Comparison of ENCODE assay signal across 16 cellular contexts in genomic region chr10:71940752-71941151, GRCh38. TPM values are rescaled to one million over a fixed set of nuclear protein-coding genes. Genes with fewer than 3 reads are reported as not detected.
DNase-seq lines count a peak whose midpoint lies in the region; ATAC-seq and TF ChIP-seq lines count a peak whose summit lies in the region.
"Had no signal": no experiment of that assay in that cellular context is flagged by ENCODE, and none has a peak within 500 bp of the region (broad histone marks: within the 10 kb centered on the region; RNA-seq: fewer than 3 reads in every experiment).

No MANE protein-coding gene starts in this region.

- peaks cover 28% of the 10 kb centered on the region for H3K36me3 Mint-ChIP-seq in natural killer cell treated with Interleukin-12 subunit alpha and Interleukin-12 subunit beta and Interleukin-15 and Interleukin-18, amount 100 ng/mL, for 72 hours
- H3K36me3 Mint-ChIP-seq in natural killer cell (peaks cover 8% of the 10 kb centered on the region), nephron progenitor cell (ENCODE audit: low read depth) (peaks cover 1% of the 10 kb centered on the region)
- H3K36me3 Mint-ChIP-seq: CD14-positive monocyte had no signal

- H3K27ac Mint-ChIP-seq in natural killer cell treated with Interleukin-12 subunit alpha and Interleukin-12 subunit beta and Interleukin-15 and Interleukin-18, amount 100 ng/mL, for 72 hours, result no peak overlapping the region
- H3K27ac Mint-ChIP-seq in natural killer cell (no peak overlapping the region), nephron progenitor cell (peak overlapping the region; percentile 19)
- H3K27ac Mint-ChIP-seq: CD14-positive monocyte had no signal

- TF ChIP-seq CTCF in natural killer cell (IDR thresholded peaks at IDR 0.05) (no peak), coronary artery (IDR thresholded peaks at IDR 0.05) (no peak), nephron progenitor cell (IDR thresholded peaks at IDR 0.05) (no peak), vagina (IDR thresholded peaks at IDR 0.05) (no peak)

- H3K9me3 ChIP-seq in HAP-1, result no peaks in the 10 kb centered on the region; the same call in 1 of the 2 replicates
- H3K9me3 ChIP-seq in vagina, result peaks cover 3% of the 10 kb centered on the region

- no peak overlapping the region for H3K4me3 ChIP-seq in coronary artery
- no peak overlapping the region for H3K4me3 ChIP-seq in HAP-1
- no peak overlapping the region for H3K4me3 ChIP-seq in vagina
- H3K4me3 ChIP-seq: BLaER1 had no signal

- peaks cover 0 to 9% of the 10 kb centered on the region in 2 donors for H3K4me1 Mint-ChIP-seq in natural killer cell treated with Interleukin-12 subunit alpha and Interleukin-12 subunit beta and Interleukin-15 and Interleukin-18, amount 100 ng/mL, for 72 hours (ENCODE audit: low read depth in 2 of 2)
- H3K4me1 Mint-ChIP-seq in natural killer cell (no peaks in the 10 kb centered on the region), nephron progenitor cell (no peaks in the 10 kb centered on the region)

- TF ChIP-seq POLR2A in vagina (IDR thresholded peaks at IDR 0.05), result no peak

- H3K4me1 ChIP-seq in HAP-1 (no peaks in the 10 kb centered on the region), vagina (no peaks in the 10 kb centered on the region)
- H3K4me1 ChIP-seq: BLaER1 had no signal

- ATAC-seq in natural killer cell treated with Interleukin-12 subunit alpha and Interleukin-12 subunit beta and Interleukin-15 and Interleukin-18, amount 100 ng/mL, for 72 hours, result no peak
- ATAC-seq in natural killer cell (no peak), GM21390 (IDR thresholded peaks at IDR 0.05; ENCODE audit: unreplicated experiment) (no peak)

- H3K4me3 Mint-ChIP-seq in natural killer cell treated with Interleukin-12 subunit alpha and Interleukin-12 subunit beta and Interleukin-15 and Interleukin-18, amount 100 ng/mL, for 72 hours, result peak overlapping the region; percentile 43
- H3K4me3 Mint-ChIP-seq in natural killer cell (no peak overlapping the region), nephron progenitor cell (no peak overlapping the region)
- H3K4me3 Mint-ChIP-seq: CD14-positive monocyte had no signal

- no peaks in the 10 kb centered on the region for H3K36me3 ChIP-seq in HAP-1 (replicated peaks)
- H3K36me3 ChIP-seq in vagina, result no peaks in the 10 kb centered on the region

- H3K27me3 Mint-ChIP-seq in natural killer cell treated with Interleukin-12 subunit alpha and Interleukin-12 subunit beta and Interleukin-15 and Interleukin-18, amount 100 ng/mL, for 72 hours, result peaks cover 12 to 31% of the 10 kb centered on the region in 2 donors
- H3K27me3 Mint-ChIP-seq in natural killer cell (ENCODE audit: low read depth in 2 of 2) (peaks cover 5 to 7% of the 10 kb centered on the region in 2 donors), nephron progenitor cell (ENCODE audit: low read depth, poor library complexity) (peaks cover 6% of the 10 kb centered on the region)

- H3K27me3 ChIP-seq in HAP-1 (ENCODE audit: low read depth), result no peaks in the 10 kb centered on the region
- no peaks in the 10 kb centered on the region for H3K27me3 ChIP-seq in vagina
- H3K27me3 ChIP-seq: BLaER1 had no signal

- no peak for DNase-seq in natural killer cell treated with Interleukin-12 subunit alpha and Interleukin-12 subunit beta and Interleukin-15 and Interleukin-18, amount 100 ng/mL, for 72 hours (ENCODE audit: low spot score)
- no peak for DNase-seq in natural killer cell
- DNase-seq in coronary artery (ENCODE audit: low spot score), result peak; percentile 5
- no peak for DNase-seq in nephron progenitor cell
- no peak for DNase-seq in HAP-1 (ENCODE audit: low spot score in 2 of 2)
- DNase-seq in vagina (ENCODE audit: extremely low spot score in 2 of 2), result no peak
- DNase-seq: 8988T; CD4-positive, alpha-beta memory T cell; DMS153; DMS79; GDM1; GOT3; H7 had no signal

- H3K9me3 Mint-ChIP-seq in natural killer cell treated with Interleukin-12 subunit alpha and Interleukin-12 subunit beta and Interleukin-15 and Interleukin-18, amount 100 ng/mL, for 72 hours, result peaks cover 15% of the 10 kb centered on the region
- peaks cover 8 to 18% of the 10 kb centered on the region in 2 donors for H3K9me3 Mint-ChIP-seq in natural killer cell
- H3K9me3 Mint-ChIP-seq in nephron progenitor cell, result peaks cover 65% of the 10 kb centered on the region

- in situ Hi-C loops in HAP-1 (cut with MboI; ENCODE audit: low sequenced_read_pairs), result no loop called here

- intact Hi-C loops in natural killer cell (cut with micrococcal nuclease) (no loop called here), vagina (cut with DNase I) (no loop called here)

- no peak overlapping the region for H3K27ac ChIP-seq in coronary artery
- no peak overlapping the region for H3K27ac ChIP-seq in vagina
- H3K27ac ChIP-seq: BLaER1 had no signal

RNA-seq across cellular contexts. Expression of gene CHST3, which starts 23.4 kb away (rescaled TPM):
- not detected for total RNA-seq in natural killer cell treated with Interleukin-12 subunit alpha and Interleukin-12 subunit beta and Interleukin-15 and Interleukin-18, amount 100 ng/mL, for 72 hours
- total RNA-seq in natural killer cell (not detected), vagina (26.0 TPM)
- total RNA-seq: CD4-positive, alpha-beta memory T cell had no signal

Comparison
In these comparisons a context has a peak if more than half of its experiments do, and no peak if none do; other contexts are left out.
1. RNA of gene CHST3, which starts 23.4 kb away (total RNA-seq): 26.0 TPM in vagina (single experiment); not detected in natural killer cell treated with Interleukin-12 subunit alpha and Interleukin-12 subunit beta and Interleukin-15 and Interleukin-18, amount 100 ng/mL, for 72 hours and not detected in natural killer cell; every median in the first group is over 10 times any median in the second.